10 cellular contexts compared by ENCODE assay signal in the genomic region with DNA sequence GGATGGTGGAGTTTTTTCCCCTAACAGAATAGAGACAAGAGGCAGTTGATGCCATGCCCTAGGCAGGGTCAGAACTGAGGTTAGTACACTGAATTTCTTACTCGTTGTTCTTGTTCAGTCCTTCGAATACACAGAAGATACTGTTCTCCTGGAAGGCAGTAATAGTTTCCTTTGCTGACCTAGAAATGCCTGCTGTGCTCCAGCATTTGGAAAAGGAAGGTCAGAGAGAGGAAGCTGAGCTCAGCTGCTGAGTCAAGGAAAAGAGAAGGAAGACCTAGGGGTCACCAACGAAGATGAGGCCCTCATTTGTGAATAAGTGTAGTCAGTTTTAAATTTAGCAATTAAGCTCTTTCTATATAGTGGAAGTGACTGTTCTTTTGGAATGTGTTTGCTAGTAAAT.
DNase-seq lines count a peak whose midpoint lies in the region; ATAC-seq and TF ChIP-seq lines count a peak whose summit lies in the region.
"Had no signal": no experiment of that assay in that cellular context is flagged by ENCODE, and none has a peak within 500 bp of the region (broad histone marks: within the 10 kb centered on the region; RNA-seq: fewer than 3 reads in every experiment).

No MANE protein-coding gene starts in this region.

- ATAC-seq in DND-41 (ENCODE audit: insufficient read depth, low read depth): no peak
- peak; percentile 53 to 80 for ATAC-seq in left cardiac atrium
- ATAC-seq: activated CD4-positive, CD25-positive, alpha-beta regulatory T cell treated with anti-CD3 and anti-CD28 coated beads, Interleukin-2, amount 50 U/mL, for 24 hours had no signal

- H3K4me3 ChIP-seq in DND-41 (ENCODE audit: low read depth in 1 of 2, low read length in 2 of 2): no peak overlapping the region
- no peak overlapping the region for H3K4me3 ChIP-seq in H7 (ENCODE audit: insufficient read depth, low read depth, low read length)
- H3K4me3 ChIP-seq: cardiac muscle cell had no signal

- peak overlapping the region; percentile 28; the same call in 1 of the 2 replicates for H3K27ac ChIP-seq in DND-41 (ENCODE audit: low read length)

- peaks cover 5% of the 10 kb centered on the region for H3K9me3 ChIP-seq in DND-41 (ENCODE audit: insufficient read depth, low read length, severe bottlenecking)

- DNase-seq in DND-41 (no peak), amniotic epithelial cell (ENCODE audit: low read depth) (peak; percentile 50), left cardiac atrium (no peak), pulmonary artery endothelial cell (ENCODE audit: low read depth, low spot score) (peak; percentile 64), GM13977 (ENCODE audit: low spot score) (no peak), H7 (no peak), germinal center (ENCODE audit: low spot score) (no peak), SKM-1 treated with dmso at 0.1 percent for 144 hours (lab: John Stamatoyannopoulos, UW; ENCODE audit: unreplicated experiment) (no peak)

- H3K9ac ChIP-seq in DND-41 (ENCODE audit: low read depth, low read length): no peak overlapping the region

- H4K20me1 ChIP-seq in DND-41 (ENCODE audit: insufficient read depth, low read length): no peaks in the 10 kb centered on the region

- in situ Hi-C loops in GM13977 (cut with MboI; ENCODE audit: low pct_unique_long_range_greater_than_20kb, low sequenced_read_pairs, unreplicated experiment): no loop called here

- H3K4me1 ChIP-seq in DND-41 (ENCODE audit: insufficient read depth, low read length): peaks cover 43% of the 10 kb centered on the region

- H3K79me2 ChIP-seq in DND-41 (ENCODE audit: insufficient read depth, low read length): peaks cover 11% of the 10 kb centered on the region

- intact Hi-C loops in left cardiac atrium (cut with DNase I): no loop called here

- TF ChIP-seq CTCF in DND-41 (IDR thresholded peaks at IDR 0.05; ENCODE audit: borderline replicate concordance, extremely low read depth, low read length, poor library complexity, severe bottlenecking) (no peak), GM13977 (IDR thresholded peaks at IDR 0.05; ENCODE audit: extremely low read depth, insufficient read depth, missing control alignments) (no peak)

- no peak overlapping the region for H2AFZ ChIP-seq in DND-41 (ENCODE audit: low read depth, low read length)

- no peak overlapping the region for H3K4me2 ChIP-seq in DND-41 (ENCODE audit: insufficient read depth, low read length)

- peaks cover 4% of the 10 kb centered on the region; the same call in 1 of the 2 replicates for H3K36me3 ChIP-seq in DND-41 (ENCODE audit: insufficient read depth, low read length)
- no peaks in the 10 kb centered on the region for H3K36me3 ChIP-seq in H7 (replicated peaks; ENCODE audit: control insufficient read depth, insufficient read depth, low read length)
- H3K36me3 ChIP-seq: cardiac muscle cell had no signal

- H3K27me3 ChIP-seq in DND-41 (ENCODE audit: insufficient read depth, low read length, poor library complexity) (no peaks in the 10 kb centered on the region), H7 (ENCODE audit: control insufficient read depth, insufficient read depth, low read length) (no peaks in the 10 kb centered on the region)
- H3K27me3 ChIP-seq: cardiac muscle cell had no signal

Comparison
In these comparisons a context has a peak if more than half of its experiments do, and no peak if none do; other contexts are left out.
1. DNase-seq: peak in amniotic epithelial cell (single experiment) and pulmonary artery endothelial cell (single experiment); none in DND-41 (single experiment), left cardiac atrium (single experiment), GM13977 (single experiment), H7 (single experiment), germinal center (single experiment) and SKM-1 treated with dmso at 0.1 percent for 144 hours (single experiment).